In the genomic region with DNA sequence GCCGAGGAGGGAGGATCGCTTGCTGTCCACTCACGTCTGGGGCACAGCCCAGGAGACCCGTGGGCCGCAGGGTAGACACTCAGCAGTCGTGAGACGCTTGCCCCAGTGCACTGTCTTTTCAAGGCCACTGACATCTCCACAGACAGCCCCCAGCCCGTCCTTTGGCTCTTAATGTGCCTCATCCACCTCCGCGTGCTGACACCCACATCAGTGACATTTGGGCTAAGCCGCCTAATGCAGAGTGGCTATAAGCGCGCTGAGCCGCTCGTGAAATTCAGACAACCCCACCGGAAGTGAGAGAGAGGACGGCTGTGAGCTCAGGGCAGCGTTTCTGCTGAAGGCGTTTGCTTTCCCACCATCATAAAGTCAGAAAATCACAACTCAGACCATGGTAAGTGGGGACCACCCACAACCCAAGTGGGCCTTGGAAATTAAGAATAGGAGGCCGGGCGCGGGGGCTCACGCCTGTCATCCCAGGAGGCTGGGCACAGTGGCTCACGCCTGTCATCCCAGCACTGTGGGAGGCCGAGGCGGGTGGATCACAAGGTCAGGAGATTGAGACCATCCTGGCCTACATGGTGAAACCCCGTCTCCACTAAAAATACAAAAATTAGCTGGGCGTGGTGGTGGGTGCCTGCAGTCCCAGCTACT, we compare ENCODE assay signal across 26 cellular contexts. TPM values are rescaled to one million over a fixed set of nuclear protein-coding genes. Genes with fewer than 3 reads are reported as not detected.
A peak's percentile ranks its signal among the peaks of the same experiment; 100 is the strongest.
DNase-seq lines count a peak whose midpoint lies in the region; ATAC-seq and TF ChIP-seq lines count a peak whose summit lies in the region.
"Had no signal": no experiment of that assay in that cellular context is flagged by ENCODE, and none has a peak within 500 bp of the region (broad histone marks: within the 10 kb centered on the region; RNA-seq: fewer than 3 reads in every experiment).

No MANE protein-coding gene starts in this region.

- ATAC-seq in RWPE2 (ENCODE audit: low read depth) (no peak), HG02763 (IDR thresholded peaks at IDR 0.05; ENCODE audit: unreplicated experiment) (no peak)
- ATAC-seq: body of pancreas; CD8-positive, alpha-beta T cell; effector memory CD8-positive, alpha-beta T cell; Right ventricle myocardium inferior had no signal

- H3K4me2 ChIP-seq in hepatocyte: no peak overlapping the region

- H3K36me3 ChIP-seq in RWPE2 (ENCODE audit: low read depth): no peaks in the 10 kb centered on the region
- no peaks in the 10 kb centered on the region for H3K36me3 ChIP-seq in hepatocyte (replicated peaks; ENCODE audit: insufficient read depth, low read depth)

- H3K4me1 ChIP-seq in RWPE2 (ENCODE audit: insufficient read depth, poor library complexity, severe bottlenecking) (peaks cover 8% of the 10 kb centered on the region), hepatocyte (ENCODE audit: insufficient read depth) (peaks cover 6% of the 10 kb centered on the region)

- no peaks in the 10 kb centered on the region for H3K9me2 ChIP-seq in hepatocyte (replicated peaks; ENCODE audit: insufficient read depth)

- peaks cover 6% of the 10 kb centered on the region for H3K36me3 Mint-ChIP-seq in activated naive CD4-positive, alpha-beta T cell treated with anti-CD3 and anti-CD28 coated beads, Interleukin-2, amount 50 U/mL, for 24 hours
- H3K36me3 Mint-ChIP-seq in progenitor cell of endocrine pancreas (ENCODE audit: insufficient read depth): peaks cover 9% of the 10 kb centered on the region

- no peak overlapping the region for H3K4me3 ChIP-seq in RWPE2 (ENCODE audit: severe bottlenecking)
- no peak overlapping the region for H3K4me3 ChIP-seq in hepatocyte
- H3K4me3 ChIP-seq: body of pancreas, esophagus muscularis mucosa, lower lobe of right lung had no signal

- H3K4me3 Mint-ChIP-seq in activated naive CD4-positive, alpha-beta T cell treated with anti-CD3 and anti-CD28 coated beads, Interleukin-2, amount 50 U/mL, for 24 hours: peak overlapping the region; percentile 3
- no peak overlapping the region for H3K4me3 Mint-ChIP-seq in progenitor cell of endocrine pancreas (ENCODE audit: low read depth)
- H3K4me3 Mint-ChIP-seq: CD8-positive, alpha-beta T cell had no signal

- no peaks in the 10 kb centered on the region for H3K27me3 Mint-ChIP-seq in activated naive CD4-positive, alpha-beta T cell treated with anti-CD3 and anti-CD28 coated beads, Interleukin-2, amount 50 U/mL, for 24 hours
- no peaks in the 10 kb centered on the region for H3K27me3 Mint-ChIP-seq in progenitor cell of endocrine pancreas
- H3K27me3 Mint-ChIP-seq: effector memory CD8-positive, alpha-beta T cell had no signal

- H3K27ac Mint-ChIP-seq in activated naive CD4-positive, alpha-beta T cell treated with anti-CD3 and anti-CD28 coated beads, Interleukin-2, amount 50 U/mL, for 24 hours: peak overlapping the region; percentile 68
- peak overlapping the region; percentile 71 for H3K27ac Mint-ChIP-seq in progenitor cell of endocrine pancreas
- H3K27ac Mint-ChIP-seq: CD8-positive, alpha-beta T cell had no signal

- H4K20me1 ChIP-seq in hepatocyte (ENCODE audit: insufficient read depth, poor library complexity, severe bottlenecking): peaks cover 29% of the 10 kb centered on the region

- TF ChIP-seq CTCF in RWPE2 (IDR thresholded peaks at IDR 0.05; ENCODE audit: poor library complexity, severe bottlenecking) (no peak), hepatocyte (IDR thresholded peaks at IDR 0.05; ENCODE audit: poor library complexity) (no peak), progenitor cell of endocrine pancreas (IDR thresholded peaks at IDR 0.05; ENCODE audit: unreplicated experiment) (no peak)

- peaks cover 89% of the 10 kb centered on the region for H3K79me2 ChIP-seq in hepatocyte

- 94% methylated on average over 27 of the region's 28 CpGs for WGBS in hepatocyte (ENCODE audit: low lambda C conversion rate, missing lambda C conversion rate)

- H3K9me3 ChIP-seq in RWPE2 (ENCODE audit: severe bottlenecking) (no peaks in the 10 kb centered on the region), hepatocyte (ENCODE audit: low read depth) (no peaks in the 10 kb centered on the region)
- H3K9me3 ChIP-seq: body of pancreas, esophagus muscularis mucosa, lower lobe of right lung, neutrophil had no signal

- peaks cover 73% of the 10 kb centered on the region for H3K4me1 Mint-ChIP-seq in activated naive CD4-positive, alpha-beta T cell treated with anti-CD3 and anti-CD28 coated beads, Interleukin-2, amount 50 U/mL, for 24 hours
- peaks cover 11% of the 10 kb centered on the region for H3K4me1 Mint-ChIP-seq in progenitor cell of endocrine pancreas (ENCODE audit: low read depth)

- DNase-seq in activated naive CD4-positive, alpha-beta T cell treated with anti-CD3 and anti-CD28 coated beads, Interleukin-2, amount 50 U/mL, for 16 hours: no peak
- DNase-seq in RWPE2 (ENCODE audit: low spot score): peak; percentile 44
- no peak for DNase-seq in hepatocyte (ENCODE audit: low spot score)
- DNase-seq in progenitor cell of endocrine pancreas (ENCODE audit: low spot score, unreplicated experiment): no peak
- DNase-seq in nucleus accumbens (lab: John Stamatoyannopoulos, UW): no peak
- no peak for DNase-seq in NCI-H510A (lab: John Stamatoyannopoulos, UW)
- DNase-seq: activated CD4-positive, alpha-beta T cell treated with anti-CD3 and anti-CD28 coated beads, Interleukin-2, amount 50 U/mL, for 48 hours; activated CD8-positive, alpha-beta memory T cell treated with anti-CD3 and anti-CD28 coated beads, Interleukin-2, amount 50 U/mL, for 48 hours; body of pancreas; CD8-positive, alpha-beta T cell; DMS153; effector memory CD8-positive, alpha-beta T cell; hippocampal formation; islet precursor cell; NCI-H1092; NCI-H1930; NCI-H2227 treated with DMSO at 0.1 percent for 48 hours; NCI-H748 treated with DMSO at 0.1 percent for 48 hours; T1000 had no signal

- no peaks in the 10 kb centered on the region for H3K27me3 ChIP-seq in RWPE2 (ENCODE audit: insufficient read depth, poor library complexity, severe bottlenecking)
- no peaks in the 10 kb centered on the region for H3K27me3 ChIP-seq in hepatocyte
- H3K27me3 ChIP-seq: body of pancreas, esophagus muscularis mucosa, neutrophil had no signal

- H2AFZ ChIP-seq in hepatocyte: no peak overlapping the region

- no peak overlapping the region for H3K27ac ChIP-seq in RWPE2 (ENCODE audit: poor library complexity, severe bottlenecking)
- peak overlapping the region; percentile 27 for H3K27ac ChIP-seq in hepatocyte
- H3K27ac ChIP-seq: lower lobe of right lung had no signal

- no peaks in the 10 kb centered on the region for H3K9me3 Mint-ChIP-seq in activated naive CD4-positive, alpha-beta T cell treated with anti-CD3 and anti-CD28 coated beads, Interleukin-2, amount 50 U/mL, for 24 hours
- H3K9me3 Mint-ChIP-seq in progenitor cell of endocrine pancreas (ENCODE audit: low read depth): no peaks in the 10 kb centered on the region
- H3K9me3 Mint-ChIP-seq: CD8-positive, alpha-beta T cell; effector memory CD8-positive, alpha-beta T cell had no signal

RNA-seq across cellular contexts. Expression of a gene that starts 8.4 kb away (rescaled TPM):
- total RNA-seq in hepatocyte (46.7 and 48.2 TPM in 2 replicates), progenitor cell of endocrine pancreas (118 and 123 TPM in 2 replicates)
- 27.5 and 29.2 TPM in 2 replicates for polyA plus RNA-seq in hepatocyte

RNA-seq across cellular contexts. Expression of a gene that starts 25.4 kb away (rescaled TPM):
- total RNA-seq in hepatocyte (7.5 and 10.1 TPM in 2 replicates), progenitor cell of endocrine pancreas (26.3 and 28.7 TPM in 2 replicates)
- 15.3 and 21.3 TPM in 2 replicates for polyA plus RNA-seq in hepatocyte

RNA-seq across cellular contexts. Expression of a gene that starts 40.0 kb away (rescaled TPM):
- total RNA-seq in hepatocyte: 9.2 and 19.5 TPM in 2 replicates
- polyA plus RNA-seq in hepatocyte: 30.9 and 41.6 TPM in 2 replicates
- total RNA-seq in progenitor cell of endocrine pancreas: 56.1 and 59.4 TPM in 2 replicates

RNA-seq across cellular contexts. Expression of a gene that starts 52.2 kb away (rescaled TPM):
- total RNA-seq in hepatocyte: 48.0 and 73.4 TPM in 2 replicates
- polyA plus RNA-seq in hepatocyte: 136 and 184 TPM in 2 replicates
- total RNA-seq in progenitor cell of endocrine pancreas: 4.4 and 5.3 TPM in 2 replicates
- total RNA-seq: A172 had no signal
